ENCODE assay signal across 8 cellular contexts in genomic region chr17:7011942-7012254, GRCh38. TPM values are rescaled to one million over a fixed set of nuclear protein-coding genes. Genes with fewer than 3 reads are reported as not detected.
A peak's percentile ranks its signal among the peaks of the same experiment; 100 is the strongest.
DNase-seq lines count a peak whose midpoint lies in the region; ATAC-seq and TF ChIP-seq lines count a peak whose summit lies in the region.

No MANE protein-coding gene starts in this region.

- H3K27me3 ChIP-seq in kidney epithelial cell (ENCODE audit: control insufficient read depth, insufficient read depth, low read length) (no peaks in the 10 kb centered on the region), suprapubic skin (no peaks in the 10 kb centered on the region)

- no peaks in the 10 kb centered on the region for H3K27me3 Mint-ChIP-seq in activated CD4-positive, alpha-beta T cell treated with anti-CD3 and anti-CD28 coated beads for 36 hours
- H3K27me3 Mint-ChIP-seq in activated naive CD8-positive, alpha-beta T cell treated with anti-CD3 and anti-CD28 coated beads, Interleukin-2, amount 50 U/mL, for 24 hours = peaks cover 3% of the 10 kb centered on the region

- TF ChIP-seq EP300 in suprapubic skin (IDR thresholded peaks at IDR 0.05) = no peak

- peak overlapping the region; percentile 87 for H3K4me3 ChIP-seq in kidney epithelial cell (ENCODE audit: low read depth, low read length)
- peak overlapping the region; percentile 65 for H3K4me3 ChIP-seq in suprapubic skin

- DNase-seq in activated CD4-positive, alpha-beta T cell treated with anti-CD3 and anti-CD28 coated beads for 36 hours = no peak
- DNase-seq in activated CD4-positive, alpha-beta T cell treated with anti-CD3 and anti-CD28 coated beads, Interleukin-2, amount 50 U/mL, for 4 hours = no peak
- DNase-seq in activated naive CD8-positive, alpha-beta T cell treated with anti-CD3 and anti-CD28 coated beads, Interleukin-2, amount 50 U/mL, for 24 hours = no peak
- DNase-seq in kidney epithelial cell (ENCODE audit: low read depth) (no peak), suprapubic skin (ENCODE audit: low spot score in 2 of 2) (no peak), sciatic nerve (ENCODE audit: low spot score) (no peak), COLO668 (lab: John Stamatoyannopoulos, UW; ENCODE audit: unreplicated experiment) (no peak), DMS53 (lab: John Stamatoyannopoulos, UW) (no peak)

- H3K4me3 Mint-ChIP-seq in activated CD4-positive, alpha-beta T cell treated with anti-CD3 and anti-CD28 coated beads for 36 hours = peak overlapping the region; percentile 92
- H3K4me3 Mint-ChIP-seq in activated naive CD8-positive, alpha-beta T cell treated with anti-CD3 and anti-CD28 coated beads, Interleukin-2, amount 50 U/mL, for 24 hours = peak overlapping the region; percentile 90

- peaks cover 53% of the 10 kb centered on the region for H3K4me1 Mint-ChIP-seq in activated CD4-positive, alpha-beta T cell treated with anti-CD3 and anti-CD28 coated beads for 36 hours
- H3K4me1 Mint-ChIP-seq in activated naive CD8-positive, alpha-beta T cell treated with anti-CD3 and anti-CD28 coated beads, Interleukin-2, amount 50 U/mL, for 24 hours = peaks cover 59% of the 10 kb centered on the region

- no peaks in the 10 kb centered on the region for H3K9me3 ChIP-seq in suprapubic skin

- H3K36me3 ChIP-seq in kidney epithelial cell (ENCODE audit: control insufficient read depth, insufficient read depth, low read length) (peaks cover 1% of the 10 kb centered on the region), suprapubic skin (peaks cover 13% of the 10 kb centered on the region)

- ATAC-seq in activated CD4-positive, alpha-beta T cell treated with anti-CD3 and anti-CD28 coated beads for 36 hours = no peak
- no peak for ATAC-seq in activated naive CD8-positive, alpha-beta T cell treated with anti-CD3 and anti-CD28 coated beads, Interleukin-2, amount 50 U/mL, for 24 hours
- no peak for ATAC-seq in sciatic nerve

- H3K4me1 ChIP-seq in suprapubic skin = peaks cover 58% of the 10 kb centered on the region

- peaks cover 25% of the 10 kb centered on the region for H3K36me3 Mint-ChIP-seq in activated CD4-positive, alpha-beta T cell treated with anti-CD3 and anti-CD28 coated beads for 36 hours (ENCODE audit: low read depth)
- peaks cover 16% of the 10 kb centered on the region for H3K36me3 Mint-ChIP-seq in activated naive CD8-positive, alpha-beta T cell treated with anti-CD3 and anti-CD28 coated beads, Interleukin-2, amount 50 U/mL, for 24 hours (ENCODE audit: low read depth)

- TF ChIP-seq POLR2A in suprapubic skin (IDR thresholded peaks at IDR 0.05) = no peak

- CTCF ChIA-PET in activated CD4-positive, alpha-beta T cell treated with anti-CD3 and anti-CD28 coated beads for 36 hours (lab: Charles Lee) = interaction anchor here (0.7 to 2.3 kb wide), 8 partner anchors 8 to 428 kb away, joined by 3 to 9 read pairs (median 4); no protein-coding TSS in a partner anchor

- H3K27ac ChIP-seq in suprapubic skin = peak overlapping the region; percentile 97

- no peak for TF ChIP-seq CTCF in kidney epithelial cell (IDR thresholded peaks at IDR 0.05; ENCODE audit: insufficient read depth, low read length, poor library complexity, severe bottlenecking)
- no peak for TF ChIP-seq CTCF in suprapubic skin (IDR thresholded peaks at IDR 0.05)

- H3K9me3 Mint-ChIP-seq in activated CD4-positive, alpha-beta T cell treated with anti-CD3 and anti-CD28 coated beads for 36 hours (ENCODE audit: low read depth) = no peaks in the 10 kb centered on the region
- H3K9me3 Mint-ChIP-seq in activated naive CD8-positive, alpha-beta T cell treated with anti-CD3 and anti-CD28 coated beads, Interleukin-2, amount 50 U/mL, for 24 hours = no peaks in the 10 kb centered on the region

- intact Hi-C loops in activated CD4-positive, alpha-beta T cell treated with anti-CD3 and anti-CD28 coated beads for 36 hours (cut with DNase I, micrococcal nuclease) = loop anchor here (1.0 to 10.0 kb wide), 7 partner anchors 160 to 1370 kb away; partner anchors contain the start of genes C17orf100 (in 2 of the 2), MED31 (in 2 of the 2), PIMREG (in 1 of the 2) and POLR2A (in 1 of the 2)
- intact Hi-C loops in sciatic nerve (cut with DNase I) = loop anchor here (10.0 kb wide), 1 partner anchor 843 kb away; the partner anchor contains the start of genes CYB5D1, NAA38 and TMEM88

- WGBS in suprapubic skin = 0% methylated on average over 6 of the region's 6 CpGs

- POLR2A ChIA-PET in activated CD4-positive, alpha-beta T cell treated with anti-CD3 and anti-CD28 coated beads for 36 hours (lab: Charles Lee) = no interaction called here

- H3K27ac Mint-ChIP-seq in activated CD4-positive, alpha-beta T cell treated with anti-CD3 and anti-CD28 coated beads for 36 hours = peak overlapping the region; percentile 99
- H3K27ac Mint-ChIP-seq in activated naive CD8-positive, alpha-beta T cell treated with anti-CD3 and anti-CD28 coated beads, Interleukin-2, amount 50 U/mL, for 24 hours = peak overlapping the region; percentile 100

RNA-seq across cellular contexts. Expression of gene RNASEK, which starts 0.5 kb away (rescaled TPM):
- 100 to 1,000 TPM; 112 to 145 TPM for total RNA-seq in activated CD4-positive, alpha-beta T cell treated with anti-CD3 and anti-CD28 coated beads for 36 hours
- total RNA-seq in kidney epithelial cell (375 and 389 TPM in 2 replicates), suprapubic skin (100 to 1,000 TPM in 3 of 4 donors, 10 to 100 TPM in 1; 82.2 to 235 (median 219) TPM), sciatic nerve (152 TPM)

RNA-seq across cellular contexts. Expression of gene BCL6B, which starts 11.0 kb away (rescaled TPM):
- total RNA-seq in activated CD4-positive, alpha-beta T cell treated with anti-CD3 and anti-CD28 coated beads for 36 hours = under 1 TPM; 0.27 to 0.46 TPM
- total RNA-seq in kidney epithelial cell = 0.08 TPM in 1 of 2 replicates, not detected in the other
- 1 to 10 TPM; 1.6 to 3.1 (median 1.8) TPM for total RNA-seq in suprapubic skin
- 24.5 TPM for total RNA-seq in sciatic nerve

RNA-seq across cellular contexts. Expression of gene ALOX12, which starts 16.0 kb away (rescaled TPM):
- not detected for total RNA-seq in activated CD4-positive, alpha-beta T cell treated with anti-CD3 and anti-CD28 coated beads for 36 hours
- total RNA-seq in kidney epithelial cell (1.4 and 1.7 TPM in 2 replicates), suprapubic skin (10 to 100 TPM in 3 of 4 donors, 1 to 10 TPM in 1; 9.8 to 34.4 (median 22.8) TPM), sciatic nerve (not detected)

RNA-seq across cellular contexts. Expression of gene SLC16A13, which starts 23.9 kb away (rescaled TPM):
- total RNA-seq in activated CD4-positive, alpha-beta T cell treated with anti-CD3 and anti-CD28 coated beads for 36 hours = 1 to 10 TPM; 8.3 to 9.6 TPM
- total RNA-seq in kidney epithelial cell (3.4 and 6.0 TPM in 2 replicates), suprapubic skin (1 to 10 TPM; 1.5 to 4.9 (median 3.7) TPM), sciatic nerve (1.8 TPM)

RNA-seq across cellular contexts. Expression of gene SLC16A11, which starts 32.0 kb away (rescaled TPM):
- 1 to 10 TPM; 1.2 to 1.5 TPM for total RNA-seq in activated CD4-positive, alpha-beta T cell treated with anti-CD3 and anti-CD28 coated beads for 36 hours
- total RNA-seq in kidney epithelial cell (not detected in 2 replicates), suprapubic skin (10 to 100 TPM in 1 of 4 donors, 1 to 10 TPM in 2, under 1 TPM in 1; 0.26 to 10.8 (median 5.5) TPM), sciatic nerve (0.89 TPM)
